Comparison of ENCODE assay signal across 9 cellular contexts in the genomic region with DNA sequence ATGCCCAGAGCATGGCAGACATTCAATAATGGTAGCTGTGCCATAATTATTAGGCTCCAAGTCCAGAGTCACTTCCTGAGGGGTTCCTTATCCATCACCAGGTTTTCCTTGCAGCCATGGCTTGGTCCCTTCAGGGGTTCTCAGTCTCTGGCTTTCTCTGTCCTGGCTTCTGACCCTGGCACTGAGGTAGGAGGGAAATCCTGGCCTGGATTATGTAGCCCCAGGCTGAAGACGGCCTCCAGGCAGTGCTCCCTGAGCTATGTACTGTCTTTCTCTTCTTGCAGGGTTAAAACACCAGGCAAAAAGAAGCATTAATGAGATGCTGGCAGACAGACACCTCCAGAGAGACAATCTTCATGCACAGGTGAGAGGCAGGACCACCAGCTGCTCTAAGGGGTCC. TPM values are rescaled to one million over a fixed set of nuclear protein-coding genes. Genes with fewer than 3 reads are reported as not detected.
A peak's percentile ranks its signal among the peaks of the same experiment; 100 is the strongest.
DNase-seq lines count a peak whose midpoint lies in the region; ATAC-seq and TF ChIP-seq lines count a peak whose summit lies in the region.
"Had no signal": no experiment of that assay in that cellular context is flagged by ENCODE, and none has a peak within 500 bp of the region (broad histone marks: within the 10 kb centered on the region; RNA-seq: fewer than 3 reads in every experiment).

No MANE protein-coding gene starts in this region.

- no peaks in the 10 kb centered on the region for H3K9me2 ChIP-seq in HCT116 (ENCODE audit: insufficient read depth)

- no TSS peak for BruUV-seq in HCT116 (replicated peaks; lab: Mats Ljungman, UMichigan)

- no peak overlapping the region for H3K4me2 ChIP-seq in HCT116 (ENCODE audit: low read length)

- H3K79me2 ChIP-seq in HCT116 (ENCODE audit: insufficient read depth, low read length): no peaks in the 10 kb centered on the region

- CTCF ChIA-PET in HCT116 (lab: Charles Lee): interaction anchor here (0.8 to 7.0 kb wide), 3 partner anchors 14 to 164 kb away, joined by 3 to 71 read pairs (median 3); no protein-coding TSS in a partner anchor

- H3K4me1 ChIP-seq in HCT116 (ENCODE audit: control insufficient read depth in 1 of 2, insufficient read depth in 2 of 2, low read length in 2 of 2) (peaks cover 8 to 38% of the 10 kb centered on the region in 2 experiments; a peak in 3 of 4 replicates), liver (ENCODE audit: control insufficient read depth in 4 of 4, insufficient read depth in 4 of 4, low read length in 3 of 4) (peaks cover 0 to 8% (median 3%) of the 10 kb centered on the region in 4 donors)

- H2AFZ ChIP-seq in HCT116 (ENCODE audit: low read depth, low read length, poor library complexity, severe bottlenecking): no peak overlapping the region

- RAD21 ChIA-PET in HCT116 (lab: Charles Lee; ENCODE audit: low non-redundant PET in 1 of 2, low total read pairs in 2 of 2, uncharacterized antibody in 2 of 2, unreplicated experiment in 2 of 2): interaction anchor here in 1 of 2 experiments (1.2 kb wide), 1 partner anchor 113 kb away, joined by 3 read pairs; no protein-coding TSS in a partner anchor

- H3K4me3 ChIP-seq in HCT116 (replicated peaks in 1 of 2; ENCODE audit: low read depth in 1 of 2, low read length in 2 of 2) (no peak overlapping the region), liver (ENCODE audit: low read depth in 1 of 3, low read length in 3 of 3) (no peak overlapping the region)

- in situ Hi-C loops in T47D (cut with HindIII; ENCODE audit: low pct_unique_long_range_greater_than_20kb, low sequenced_read_pairs): no loop called here

- H3K27ac ChIP-seq in HCT116 (ENCODE audit: low read depth, low read length) (no peak overlapping the region), liver (ENCODE audit: low read depth in 1 of 2, low read length in 2 of 2) (no peak overlapping the region)

- intact Hi-C loops in HCT116 (cut with micrococcal nuclease): loop anchor here (5.0 kb wide), 1 partner anchor 287 kb away; no protein-coding TSS in a partner anchor

- TF ChIP-seq RAD21 in HCT116 (IDR thresholded peaks at IDR 0.05; ENCODE audit: low read depth): no peak
- TF ChIP-seq RAD21 in liver (IDR thresholded peaks at IDR 0.05): no peak

- H4K20me1 ChIP-seq in HCT116 (ENCODE audit: insufficient read depth): no peaks in the 10 kb centered on the region

- 47% methylated on average over 1 of the region's 1 CpG for WGBS in liver

- H3K9ac ChIP-seq in HCT116 (ENCODE audit: low read length): no peak overlapping the region
- H3K9ac ChIP-seq in liver (ENCODE audit: low read depth in 1 of 2, low read length in 2 of 2): no peak overlapping the region

- H3K27me3 ChIP-seq in HCT116 (ENCODE audit: insufficient read depth, low read length): peaks cover 11% of the 10 kb centered on the region; the same call in 1 of the 2 replicates
- H3K27me3 ChIP-seq in liver (ENCODE audit: control insufficient read depth in 4 of 4, insufficient read depth in 4 of 4, low read length in 3 of 4): no peaks in the 10 kb centered on the region

- no peaks in the 10 kb centered on the region for H3K9me3 ChIP-seq in HCT116 (ENCODE audit: control insufficient read depth in 1 of 2, insufficient read depth in 1 of 2, low read depth in 1 of 2, low read length in 2 of 2)
- no peaks in the 10 kb centered on the region for H3K9me3 ChIP-seq in liver (ENCODE audit: control insufficient read depth in 4 of 4, low read length in 3 of 4)

- peak; percentile 58 for DNase-seq in DMS153 (lab: John Stamatoyannopoulos, UW)
- DNase-seq in HCT116 (ENCODE audit: low read depth, low spot score): peak; percentile 98
- peak; percentile 84 for DNase-seq in NCI-H69 (lab: John Stamatoyannopoulos, UW)
- DNase-seq in T47D (ENCODE audit: low read depth in 1 of 2, low spot score in 1 of 2): peak; percentile 33 to 88
- DNase-seq in ureter (ENCODE audit: low spot score): no peak
- DNase-seq: naive B cell had no signal

- TF ChIP-seq POLR2A in HCT116 (IDR thresholded peaks at IDR 0.05; ENCODE audit: borderline replicate concordance, extremely low read depth, insufficient read depth, insufficient read length): no peak

- no peaks in the 10 kb centered on the region for H3K36me3 ChIP-seq in HCT116 (ENCODE audit: control insufficient read depth in 1 of 2, insufficient read depth in 2 of 2, low read length in 2 of 2)
- no peaks in the 10 kb centered on the region for H3K36me3 ChIP-seq in liver (ENCODE audit: control insufficient read depth in 4 of 4, insufficient read depth in 3 of 4, low read depth in 1 of 4, low read length in 3 of 4)

- ATAC-seq in HCT116 (peak; percentile 72), HG02852 (IDR thresholded peaks at IDR 0.05; ENCODE audit: unreplicated experiment) (no peak), GM18870 (IDR thresholded peaks at IDR 0.05; ENCODE audit: unreplicated experiment) (no peak)

- TF ChIP-seq CTCF in HCT116 (IDR thresholded peaks at IDR 0.05 in 2 of 3, conservative IDR thresholded peaks at IDR 0.05 in 1 of 3; ENCODE audit: borderline replicate concordance in 1 of 3, insufficient read depth in 1 of 3, low read depth in 2 of 3, low read length in 2 of 3) (no peak), liver (IDR thresholded peaks at IDR 0.05; ENCODE audit: low read depth, low read length, missing input control) (no peak)

- POLR2A ChIA-PET in HCT116 (lab: Charles Lee): interaction anchor here (0.8 to 1.2 kb wide), 3 partner anchors 9 to 183 kb away, joined by 3 to 6 read pairs (median 4); no protein-coding TSS in a partner anchor

TF ChIP-seq in HCT116, 20 proteins besides CTCF, POLR2A, EP300 and RAD21:
- no peak for TF ChIP-seq YY1 (IDR thresholded peaks at IDR 0.05; ENCODE audit: extremely low read depth, insufficient replicate concordance, low read depth, low read length)
- no peak for TF ChIP-seq ZFX (IDR thresholded peaks at IDR 0.05)
- TF ChIP-seq FOSL1 (IDR thresholded peaks at IDR 0.05; ENCODE audit: low read depth): no peak
- TF ChIP-seq TCF7L2 (IDR thresholded peaks at IDR 0.05; ENCODE audit: borderline replicate concordance, extremely low read depth, insufficient read depth, insufficient read length): no peak
- TF ChIP-seq JUND (IDR thresholded peaks at IDR 0.05): no peak

TF ChIP-seq in liver, 16 proteins besides CTCF, POLR2A, EP300 and RAD21:
- no peak for TF ChIP-seq ZBTB33 (IDR thresholded peaks at IDR 0.05)
- peak; percentile 24 for TF ChIP-seq NR2F2 (IDR thresholded peaks at IDR 0.05)
- TF ChIP-seq RXRA (IDR thresholded peaks at IDR 0.05): peak in 1 of 2 donors; percentile 32
- peak; percentile 25 to 27 for TF ChIP-seq HNF4A (conservative IDR thresholded peaks at IDR 0.05)
- TF ChIP-seq YY1 (IDR thresholded peaks at IDR 0.05): peak; percentile 17
TF ChIP-seq in liver: peak in this region for 4.

RNA-seq across cellular contexts. Expression of gene PADI3, which starts 9.5 kb away (rescaled TPM):
- total RNA-seq in HCT116 (2021; ENCODE audit: unreplicated experiment): 0.93 TPM
- polyA plus RNA-seq in HCT116 (2012): 0.52 and 1.3 TPM in 2 replicates
- total RNA-seq in liver: not detected
- not detected for polyA plus RNA-seq in liver
- 65.3 TPM for total RNA-seq in ureter

RNA-seq across cellular contexts. Expression of gene PADI1, which starts 34.5 kb away (rescaled TPM):
- total RNA-seq in HCT116 (2021; ENCODE audit: unreplicated experiment): 0.37 TPM
- polyA plus RNA-seq in HCT116 (2012): 0.05 and 0.08 TPM in 2 replicates
- 1 to 10 TPM in 1 of 2 donors, not detected in 1; 4.9 TPM for total RNA-seq in liver
- not detected for polyA plus RNA-seq in liver
- total RNA-seq in ureter: 0.86 TPM

Comparison
In these comparisons a context has a peak if more than half of its experiments do, and no peak if none do; other contexts are left out.
1. RNA of gene PADI3, which starts 9.5 kb away (total RNA-seq): 65.3 TPM in ureter (single experiment); 0.93 TPM in HCT116 (single experiment) and not detected in liver; every median in the first group is over 10 times any median in the second.